1 cellular context compared by ENCODE assay signal in genomic region chr20:2914160-2914559, GRCh38.
TF ChIP-seq lines count a peak whose summit lies in the region.

No MANE protein-coding gene starts in this region.

TF ChIP-seq in K562, 482 proteins besides CTCF, POLR2A, EP300 and RAD21 (continued from another document):
- TF ChIP-seq CTCFL (IDR thresholded peaks at IDR 0.05; ENCODE audit: borderline replicate concordance, insufficient read depth, low read depth, low read length, poor library complexity, severe bottlenecking) (no peak), SMC3 (conservative IDR thresholded peaks at IDR 0.05; ENCODE audit: insufficient read depth, low read depth, low read length) (0 out of 2 replicates have a peak, but pooled peaks have one; percentile 11), ZNF3 (CRISPR knock-in tag; IDR thresholded peaks at IDR 0.05) (no peak), SMARCA4 (IDR thresholded peaks at IDR 0.05) (no peak), ZNF280B (CRISPR knock-in tag; IDR thresholded peaks at IDR 0.05) (no peak)
